Comparison of ENCODE assay signal across 11 cellular contexts in the genomic region with DNA sequence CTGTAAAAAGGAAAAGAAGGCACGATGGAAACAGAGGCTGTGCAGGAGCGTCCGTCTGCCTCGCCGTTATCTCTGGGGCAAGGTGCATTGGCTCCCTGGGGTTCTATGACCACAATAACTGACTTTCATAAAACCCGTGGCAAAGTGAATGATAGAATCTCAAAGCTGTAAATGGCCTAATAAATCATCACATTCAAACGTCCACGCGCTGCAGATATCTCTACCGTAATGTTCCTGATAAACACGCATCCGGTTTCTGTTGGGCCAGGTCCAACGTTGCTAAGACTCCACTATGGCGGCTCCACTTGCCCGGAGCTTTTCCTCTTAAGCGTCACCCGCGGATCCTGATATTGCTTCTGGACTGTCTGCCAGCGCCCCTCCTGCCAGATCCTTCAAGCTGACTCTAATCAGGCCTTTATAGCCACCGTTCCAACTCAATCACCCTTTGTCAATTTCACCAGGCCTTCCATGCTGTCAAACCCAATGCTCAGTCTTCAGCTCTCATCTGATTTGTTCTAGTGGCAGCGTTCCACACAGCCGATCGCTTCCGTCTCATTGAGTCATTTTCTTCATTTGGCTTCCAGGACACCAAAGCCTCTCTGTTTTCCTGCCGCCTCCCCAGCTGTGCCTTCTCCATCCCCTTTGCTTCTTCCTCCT.
DNase-seq lines count a peak whose midpoint lies in the region; ATAC-seq and FAIRE-seq lines count a peak whose summit lies in the region.
"Had no signal": no experiment of that assay in that cellular context is flagged by ENCODE, and none has a peak within 500 bp of the region (broad histone marks: within the 10 kb centered on the region; RNA-seq: fewer than 3 reads in every experiment).

No MANE protein-coding gene starts in this region.

- H3K4me1 ChIP-seq in CD4-positive, CD25-positive, alpha-beta regulatory T cell (ENCODE audit: control insufficient read depth, insufficient read depth, low read length, poor library complexity, severe bottlenecking): no peaks in the 10 kb centered on the region

- peaks cover 0 to 2% of the 10 kb centered on the region in 2 experiments for H3K9me3 ChIP-seq in CD4-positive, CD25-positive, alpha-beta regulatory T cell (ENCODE audit: control insufficient read depth in 2 of 2, low read length in 2 of 2)
- H3K9me3 ChIP-seq: neutrophil had no signal

- peaks cover 0 to 2% (median 0%) of the 10 kb centered on the region in 4 donors for H3K4me1 Mint-ChIP-seq in CD4-positive, CD25-positive, alpha-beta regulatory T cell
- no peaks in the 10 kb centered on the region for H3K4me1 Mint-ChIP-seq in memory B cell
- H3K4me1 Mint-ChIP-seq: activated B cell treated with CpG ODN at 0.5 μM for 24 hours had no signal

- no peak overlapping the region for H3K27ac ChIP-seq in CD4-positive, CD25-positive, alpha-beta regulatory T cell (ENCODE audit: insufficient read depth, low read length, poor library complexity, severe bottlenecking)
- H3K27ac ChIP-seq: neutrophil had no signal

- in situ Hi-C loops in G401 (cut with HindIII; ENCODE audit: low sequenced_read_pairs): no loop called here

- no peak overlapping the region for H3K27ac Mint-ChIP-seq in CD4-positive, CD25-positive, alpha-beta regulatory T cell
- no peak overlapping the region for H3K27ac Mint-ChIP-seq in memory B cell
- H3K27ac Mint-ChIP-seq: activated B cell treated with CpG ODN at 0.5 μM for 24 hours had no signal

- H3K4me3 ChIP-seq in CD4-positive, CD25-positive, alpha-beta regulatory T cell (ENCODE audit: low read depth, low read length): peak overlapping the region; percentile 2

- H3K4me3 Mint-ChIP-seq in CD4-positive, CD25-positive, alpha-beta regulatory T cell: peak overlapping the region in 2 of 4 donors; percentile 44 to 47
- H3K4me3 Mint-ChIP-seq in memory B cell: peak overlapping the region; percentile 41
- H3K4me3 Mint-ChIP-seq: activated B cell treated with CpG ODN at 0.5 μM for 24 hours had no signal

- peaks cover 0 to 17% (median 13%) of the 10 kb centered on the region in 7 donors for H3K9me3 Mint-ChIP-seq in CD4-positive, CD25-positive, alpha-beta regulatory T cell
- H3K9me3 Mint-ChIP-seq in memory B cell: peaks cover 12% of the 10 kb centered on the region

- H3K36me3 ChIP-seq in CD4-positive, CD25-positive, alpha-beta regulatory T cell (ENCODE audit: control insufficient read depth, insufficient read depth, low read length): no peaks in the 10 kb centered on the region
- H3K36me3 ChIP-seq: neutrophil had no signal

- no peaks in the 10 kb centered on the region for H3K27me3 Mint-ChIP-seq in CD4-positive, CD25-positive, alpha-beta regulatory T cell
- H3K27me3 Mint-ChIP-seq in memory B cell: peaks cover 8% of the 10 kb centered on the region
- H3K27me3 Mint-ChIP-seq: activated B cell treated with CpG ODN at 0.5 μM for 24 hours had no signal

- FAIRE-seq in frontal cortex (lab: Jason Lieb, UNC): no peak

- DNase-seq in CD4-positive, CD25-positive, alpha-beta regulatory T cell: no peak
- DNase-seq in LHCN-M2 (ENCODE audit: low read depth) (peak; percentile 17), SK-N-DZ (ENCODE audit: low spot score) (peak; percentile 80), memory B cell (ENCODE audit: low spot score in 2 of 2) (no peak), G401 (ENCODE audit: low spot score) (no peak), germinal center (ENCODE audit: low spot score) (no peak), frontal cortex (ENCODE audit: low spot score in 2 of 2) (no peak)
- DNase-seq: activated B cell treated with CpG ODN at 0.5 μM for 24 hours, GDM1 had no signal

- no peak for ATAC-seq in CD4-positive, CD25-positive, alpha-beta regulatory T cell (ENCODE audit: low read depth in 2 of 2)
- ATAC-seq in memory B cell (ENCODE audit: low read depth): no peak
- no peak for ATAC-seq in GM21619 (IDR thresholded peaks at IDR 0.05; ENCODE audit: unreplicated experiment)

- no peaks in the 10 kb centered on the region for H3K27me3 ChIP-seq in CD4-positive, CD25-positive, alpha-beta regulatory T cell (ENCODE audit: control insufficient read depth, insufficient read depth, low read length)
- H3K27me3 ChIP-seq: neutrophil had no signal

- H3K36me3 Mint-ChIP-seq in CD4-positive, CD25-positive, alpha-beta regulatory T cell: no peaks in the 10 kb centered on the region
- no peaks in the 10 kb centered on the region for H3K36me3 Mint-ChIP-seq in memory B cell

Comparison
In these comparisons a context has a peak if more than half of its experiments do, and no peak if none do; other contexts are left out.
1. DNase-seq: peak in LHCN-M2 (single experiment) and SK-N-DZ (single experiment); none in CD4-positive, CD25-positive, alpha-beta regulatory T cell (0 of 3), memory B cell (0 of 2), G401 (single experiment), germinal center (single experiment) and frontal cortex (0 of 2).